8 cellular contexts compared by ENCODE assay signal in the genomic region with DNA sequence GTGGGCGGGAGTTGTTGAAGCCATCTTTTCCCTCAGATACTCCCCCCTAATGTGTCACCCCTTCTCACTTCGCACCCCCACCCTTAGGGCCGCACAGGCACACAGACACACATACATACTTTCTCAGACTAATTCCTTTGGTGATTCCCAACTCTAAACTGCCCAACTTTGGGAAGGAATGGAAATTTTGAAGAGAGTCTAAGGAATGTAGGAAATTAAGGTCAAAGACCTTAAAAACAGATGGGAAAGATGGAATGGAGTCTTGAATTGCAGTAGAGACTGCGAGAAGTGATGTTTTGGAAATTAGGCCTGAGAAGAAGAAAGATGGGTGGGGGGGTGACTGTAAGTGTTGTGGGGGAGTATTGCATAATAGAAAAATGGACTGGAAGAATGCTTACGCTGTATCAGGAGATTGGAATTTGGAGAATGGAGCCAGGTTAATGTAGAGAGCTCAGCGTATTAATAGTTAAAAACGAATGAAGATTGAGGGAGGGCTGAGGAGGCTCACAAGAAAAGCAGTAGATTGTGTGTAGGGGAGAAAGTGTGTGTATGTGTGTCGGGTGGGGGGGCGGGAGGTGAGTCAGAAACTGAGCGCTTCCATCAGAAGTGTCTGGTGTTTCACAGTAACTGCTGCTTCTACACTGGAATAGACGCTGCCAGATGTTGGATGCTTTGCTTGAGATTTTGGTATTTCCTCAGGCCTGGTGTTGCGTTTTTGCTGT. TPM values are rescaled to one million over a fixed set of nuclear protein-coding genes. Genes with fewer than 3 reads are reported as not detected.
DNase-seq lines count a peak whose midpoint lies in the region; ATAC-seq and TF ChIP-seq lines count a peak whose summit lies in the region.

No MANE protein-coding gene starts in this region.

- intact Hi-C loops in CD4-positive, alpha-beta T cell (cut with DNase I, micrococcal nuclease): loop anchor here (2.0 to 10.0 kb wide), 2 partner anchors 145 to 199 kb away; partner anchors contain the start of genes PSMB4 (in 1 of the 2) and RFX5 (in 1 of the 2)

- H3K9me3 ChIP-seq in CD4-positive, alpha-beta T cell (ENCODE audit: control insufficient read depth, low read length): no peaks in the 10 kb centered on the region
- H3K9me3 ChIP-seq in Karpas-422 (ENCODE audit: low read length) (no peaks in the 10 kb centered on the region), iPS-18c (ENCODE audit: control insufficient read depth, insufficient read depth, low read length) (no peaks in the 10 kb centered on the region)

- H3K36me3 ChIP-seq in Karpas-422 (ENCODE audit: insufficient read depth, low read length): peaks cover 28% of the 10 kb centered on the region; the same call in 1 of the 2 replicates

- POLR2A ChIA-PET in CD4-positive, alpha-beta T cell (lab: Charles Lee): interaction anchor here (1.3 to 1.8 kb wide), 2 partner anchors 10 to 47 kb away, joined by 3 to 18 read pairs; partner anchors contain the start of gene VPS72

- ATAC-seq in CD4-positive, alpha-beta T cell (ENCODE audit: poor library complexity): no peak
- no peak for ATAC-seq in activated naive CD4-positive, alpha-beta T cell treated with anti-CD3 and anti-CD28 coated beads, Interleukin-2, amount 50 U/mL, for 72 hours
- ATAC-seq in stimulated activated memory B cell treated with anti-CD40 and anti-IgM and Interleukin-4, amounts not matched to agents 10 μg/mL and 1 μg/mL and 100 μg/mL, for 72 hours: no peak
- no peak for ATAC-seq in HG02885 (IDR thresholded peaks at IDR 0.05; ENCODE audit: poor library complexity, unreplicated experiment)

- peaks cover 65% of the 10 kb centered on the region for H3K79me2 ChIP-seq in Karpas-422 (ENCODE audit: low read length)

- peaks cover 4% of the 10 kb centered on the region for H3K27me3 Mint-ChIP-seq in CD4-positive, alpha-beta T cell
- H3K27me3 Mint-ChIP-seq in stimulated activated memory B cell treated with anti-CD40 and anti-IgM and Interleukin-4, amounts not matched to agents 10 μg/mL and 1 μg/mL and 100 μg/mL, for 72 hours: no peaks in the 10 kb centered on the region

- H4K20me1 ChIP-seq in Karpas-422 (ENCODE audit: insufficient read depth, low read depth, low read length): peaks cover 28% of the 10 kb centered on the region

- no peak for TF ChIP-seq CTCF in CD4-positive, alpha-beta T cell (IDR thresholded peaks at IDR 0.05)
- TF ChIP-seq CTCF in GM20000 (IDR thresholded peaks at IDR 0.05; ENCODE audit: extremely low read depth, missing control alignments): no peak

- H3K4me3 ChIP-seq in Karpas-422 (ENCODE audit: low read length) (peak overlapping the region; percentile 94), iPS-18c (ENCODE audit: insufficient read depth, low read depth, low read length) (peak overlapping the region; percentile 100)

- peaks cover 31% of the 10 kb centered on the region for H3K4me1 ChIP-seq in Karpas-422 (ENCODE audit: low read length)

- H3K27ac Mint-ChIP-seq in CD4-positive, alpha-beta T cell: peak overlapping the region; percentile 96
- peak overlapping the region; percentile 98 to 100 for H3K27ac Mint-ChIP-seq in activated naive CD4-positive, alpha-beta T cell treated with anti-CD3 and anti-CD28 coated beads, Interleukin-2, amount 50 U/mL, for 72 hours
- H3K27ac Mint-ChIP-seq in stimulated activated memory B cell treated with anti-CD40 and anti-IgM and Interleukin-4, amounts not matched to agents 10 μg/mL and 1 μg/mL and 100 μg/mL, for 72 hours: peak overlapping the region; percentile 99

- no peaks in the 10 kb centered on the region for H3K9me3 Mint-ChIP-seq in CD4-positive, alpha-beta T cell
- H3K9me3 Mint-ChIP-seq in activated naive CD4-positive, alpha-beta T cell treated with anti-CD3 and anti-CD28 coated beads, Interleukin-2, amount 50 U/mL, for 72 hours: no peaks in the 10 kb centered on the region
- H3K9me3 Mint-ChIP-seq in stimulated activated memory B cell treated with anti-CD40 and anti-IgM and Interleukin-4, amounts not matched to agents 10 μg/mL and 1 μg/mL and 100 μg/mL, for 72 hours: no peaks in the 10 kb centered on the region

- no peak overlapping the region for H2AFZ ChIP-seq in Karpas-422 (ENCODE audit: low read length)

- H3K27ac ChIP-seq in CD4-positive, alpha-beta T cell (ENCODE audit: low read depth, low read length): no peak overlapping the region
- peak overlapping the region; percentile 72 for H3K27ac ChIP-seq in Karpas-422 (ENCODE audit: low read length)

- no peaks in the 10 kb centered on the region for H3K9me2 ChIP-seq in Karpas-422 (replicated peaks; ENCODE audit: insufficient read depth, low read length)

- H3K36me3 Mint-ChIP-seq in CD4-positive, alpha-beta T cell (ENCODE audit: low read depth): peaks cover 47% of the 10 kb centered on the region
- peaks cover 25 to 36% of the 10 kb centered on the region in 2 donors for H3K36me3 Mint-ChIP-seq in activated naive CD4-positive, alpha-beta T cell treated with anti-CD3 and anti-CD28 coated beads, Interleukin-2, amount 50 U/mL, for 72 hours
- peaks cover 19% of the 10 kb centered on the region for H3K36me3 Mint-ChIP-seq in stimulated activated memory B cell treated with anti-CD40 and anti-IgM and Interleukin-4, amounts not matched to agents 10 μg/mL and 1 μg/mL and 100 μg/mL, for 72 hours

- peak overlapping the region; percentile 100 for H3K4me2 ChIP-seq in Karpas-422 (ENCODE audit: low read depth, low read length, poor library complexity, severe bottlenecking)

- peak overlapping the region; percentile 98 for H3K4me3 Mint-ChIP-seq in CD4-positive, alpha-beta T cell
- peak overlapping the region; percentile 99 for H3K4me3 Mint-ChIP-seq in stimulated activated memory B cell treated with anti-CD40 and anti-IgM and Interleukin-4, amounts not matched to agents 10 μg/mL and 1 μg/mL and 100 μg/mL, for 72 hours

- H3K27me3 ChIP-seq in CD4-positive, alpha-beta T cell (ENCODE audit: control insufficient read depth, insufficient read depth, low read length): no peaks in the 10 kb centered on the region
- H3K27me3 ChIP-seq in Karpas-422 (ENCODE audit: low read length): no peaks in the 10 kb centered on the region

- H3K4me1 Mint-ChIP-seq in CD4-positive, alpha-beta T cell (ENCODE audit: low read depth): peaks cover 59% of the 10 kb centered on the region
- H3K4me1 Mint-ChIP-seq in stimulated activated memory B cell treated with anti-CD40 and anti-IgM and Interleukin-4, amounts not matched to agents 10 μg/mL and 1 μg/mL and 100 μg/mL, for 72 hours: peaks cover 48% of the 10 kb centered on the region

- CTCF ChIA-PET in CD4-positive, alpha-beta T cell (lab: Charles Lee): interaction anchor here (1.2 to 1.3 kb wide), 2 partner anchors 10 to 52 kb away, joined by 3 to 4 read pairs; partner anchors contain the start of gene VPS72

- peak overlapping the region; percentile 82 for H3K9ac ChIP-seq in Karpas-422 (ENCODE audit: low read length)

- no peak for DNase-seq in CD4-positive, alpha-beta T cell
- DNase-seq in Karpas-422 (peak; percentile 44), SKM-1 (lab: John Stamatoyannopoulos, UW; ENCODE audit: unreplicated experiment) (no peak), GM20000 (ENCODE audit: low spot score) (no peak)
- no peak for DNase-seq in activated naive CD4-positive, alpha-beta T cell treated with anti-CD3 and anti-CD28 coated beads, Interleukin-2, amount 50 U/mL, for 72 hours (ENCODE audit: low spot score in 2 of 2)

RNA-seq across cellular contexts. Expression of gene PIP5K1A, which starts 1.7 kb away (rescaled TPM):
- 10 to 100 TPM; 41.7 to 44.7 TPM for total RNA-seq in CD4-positive, alpha-beta T cell
- 72.8 and 75.9 TPM in 2 replicates for total RNA-seq in Karpas-422 (2014; rRNA removed; shearing (Covaris generic); ENCODE audit: low replicate concordance)
- total RNA-seq in activated naive CD4-positive, alpha-beta T cell treated with anti-CD3 and anti-CD28 coated beads, Interleukin-2, amount 50 U/mL, for 72 hours: 100 to 1,000 TPM in 1 of 2 donors, 10 to 100 TPM in 1; 88.0 to 137 TPM

RNA-seq across cellular contexts. Expression of gene VPS72, which starts 10.0 kb away (rescaled TPM):
- total RNA-seq in CD4-positive, alpha-beta T cell: 10 to 100 TPM; 12.7 to 17.2 TPM
- total RNA-seq in Karpas-422 (2014; rRNA removed; shearing (Covaris generic); ENCODE audit: low replicate concordance): 54.4 and 59.8 TPM in 2 replicates
- total RNA-seq in activated naive CD4-positive, alpha-beta T cell treated with anti-CD3 and anti-CD28 coated beads, Interleukin-2, amount 50 U/mL, for 72 hours: 10 to 100 TPM; 61.3 to 67.0 TPM

RNA-seq across cellular contexts. Expression of gene TMOD4, which starts 24.2 kb away (rescaled TPM):
- 1 to 10 TPM in 1 of 2 experiments, not detected in 1; 1.6 TPM for total RNA-seq in CD4-positive, alpha-beta T cell
- 0.52 TPM in 1 of 2 replicates, not detected in the other for total RNA-seq in Karpas-422 (2014; rRNA removed; shearing (Covaris generic); ENCODE audit: low replicate concordance)
- under 1 TPM; 0.77 to 0.78 TPM for total RNA-seq in activated naive CD4-positive, alpha-beta T cell treated with anti-CD3 and anti-CD28 coated beads, Interleukin-2, amount 50 U/mL, for 72 hours

RNA-seq across cellular contexts. Expression of gene SCNM1, which starts 34.1 kb away (rescaled TPM):
- total RNA-seq in CD4-positive, alpha-beta T cell: 10 to 100 TPM; 35.2 to 35.7 TPM
- 78.9 and 84.1 TPM in 2 replicates for total RNA-seq in Karpas-422 (2014; rRNA removed; shearing (Covaris generic); ENCODE audit: low replicate concordance)
- 10 to 100 TPM; 62.3 to 83.9 TPM for total RNA-seq in activated naive CD4-positive, alpha-beta T cell treated with anti-CD3 and anti-CD28 coated beads, Interleukin-2, amount 50 U/mL, for 72 hours

RNA-seq across cellular contexts. Expression of gene LYSMD1, which starts 34.3 kb away (rescaled TPM):
- total RNA-seq in CD4-positive, alpha-beta T cell: under 1 TPM; 0.55 to 0.67 TPM
- 2.1 and 6.6 TPM in 2 replicates for total RNA-seq in Karpas-422 (2014; rRNA removed; shearing (Covaris generic); ENCODE audit: low replicate concordance)
- total RNA-seq in activated naive CD4-positive, alpha-beta T cell treated with anti-CD3 and anti-CD28 coated beads, Interleukin-2, amount 50 U/mL, for 72 hours: 10 to 100 TPM in 1 of 2 donors, 1 to 10 TPM in 1; 3.8 to 36.1 TPM
